Comparison of ENCODE assay signal across 17 cellular contexts in the genomic region with DNA sequence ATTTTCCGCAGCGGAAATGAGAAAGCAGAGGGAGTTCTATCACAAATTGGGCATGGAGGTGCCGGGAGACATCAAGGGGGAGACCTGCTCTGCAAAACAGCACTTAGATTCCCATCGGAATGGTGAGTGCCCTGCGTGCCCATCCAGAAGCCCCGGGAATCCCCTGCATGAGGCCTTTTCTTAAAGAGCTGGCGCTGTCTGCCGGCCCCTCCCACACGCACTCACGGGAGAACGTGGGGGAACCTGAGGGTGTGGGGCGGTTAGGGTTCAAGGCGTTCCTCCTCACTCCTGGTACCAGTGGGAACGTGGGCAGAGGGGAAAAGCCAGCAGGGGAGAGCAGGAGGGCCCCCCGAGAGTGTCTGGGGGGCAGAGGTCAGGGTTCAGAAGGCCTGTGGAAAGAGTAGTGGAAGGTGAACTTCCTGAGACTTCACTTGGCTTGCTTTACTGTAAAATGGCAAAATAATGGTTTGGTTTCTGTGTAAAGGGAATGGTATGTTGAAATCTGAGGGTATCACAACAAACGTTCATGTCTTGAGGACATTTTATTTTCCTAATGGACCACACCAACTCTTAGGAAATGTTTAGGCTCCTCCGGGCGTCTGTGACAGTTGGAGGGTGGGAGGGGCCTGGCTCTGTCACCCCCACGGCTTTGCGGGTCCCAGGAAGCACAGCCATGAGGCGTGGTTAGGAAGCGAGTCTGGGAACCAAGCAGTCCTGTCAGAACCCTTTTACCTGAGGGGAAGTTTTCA. TPM values are rescaled to one million over a fixed set of nuclear protein-coding genes. Genes with fewer than 3 reads are reported as not detected.
DNase-seq lines count a peak whose midpoint lies in the region; ATAC-seq and TF ChIP-seq lines count a peak whose summit lies in the region.
"Had no signal": no experiment of that assay in that cellular context is flagged by ENCODE, and none has a peak within 500 bp of the region (broad histone marks: within the 10 kb centered on the region; RNA-seq: fewer than 3 reads in every experiment).

No MANE protein-coding gene starts in this region.

- no peak overlapping the region for H3K4me3 ChIP-seq in fibroblast of mammary gland (ENCODE audit: control insufficient read depth, low read depth, low read length)
- H3K4me3 ChIP-seq in lower leg skin (ENCODE audit: low read depth, poor library complexity, severe bottlenecking): no peak overlapping the region
- H3K4me3 ChIP-seq: breast epithelium, psoas muscle, stomach, uterus had no signal

- no peak for TF ChIP-seq CTCF in fibroblast of mammary gland (conservative IDR thresholded peaks at IDR 0.05; ENCODE audit: control insufficient read depth, insufficient read depth, low read depth, low read length)
- no peak for TF ChIP-seq CTCF in lower leg skin (IDR thresholded peaks at IDR 0.05)

- H3K9me3 Mint-ChIP-seq in activated naive CD4-positive, alpha-beta T cell treated with anti-CD3 and anti-CD28 coated beads, Interleukin-2, amount 10 ng/mL, durations not matched to agents 7 days and 5 days: peaks cover 2% of the 10 kb centered on the region
- H3K9me3 Mint-ChIP-seq: naive B cell; T-helper 2 cell treated with Interferon-gamma antibody and Interleukin-4, amounts not matched to agents 5 μg/mL and 100 μg/mL, for 36 hours had no signal

- 73 to 75% methylated on average over 22 of the region's 22 CpGs for WGBS in lower leg skin, 2 donors

- H3K4me3 Mint-ChIP-seq in activated naive CD4-positive, alpha-beta T cell treated with anti-CD3 and anti-CD28 coated beads, Interleukin-2, amount 10 ng/mL, durations not matched to agents 7 days and 5 days: no peak overlapping the region
- H3K4me3 Mint-ChIP-seq: naive B cell; T-helper 2 cell treated with Interferon-gamma antibody and Interleukin-4, amounts not matched to agents 5 μg/mL and 100 μg/mL, for 36 hours had no signal

- H3K27me3 Mint-ChIP-seq in activated naive CD4-positive, alpha-beta T cell treated with anti-CD3 and anti-CD28 coated beads, Interleukin-2, amount 10 ng/mL, durations not matched to agents 7 days and 5 days: no peaks in the 10 kb centered on the region
- H3K27me3 Mint-ChIP-seq: naive B cell had no signal

- no peak for TF ChIP-seq POLR2A in lower leg skin (IDR thresholded peaks at IDR 0.05)

- DNase-seq in activated naive CD4-positive, alpha-beta T cell treated with anti-CD3 and anti-CD28 coated beads, Interleukin-2, amount 10 ng/mL, durations not matched to agents 7 days and 5 days: no peak
- no peak for DNase-seq in activated naive CD4-positive, alpha-beta T cell treated with Interleukin-2 at 50 U/mL for 16 hours
- peak; percentile 22 for DNase-seq in M059J (ENCODE audit: low read depth)
- peak; percentile 44 for DNase-seq in fibroblast of mammary gland (ENCODE audit: low read depth)
- DNase-seq in sciatic nerve (ENCODE audit: low spot score): no peak
- no peak for DNase-seq in NCI-H1048 (lab: John Stamatoyannopoulos, UW)
- no peak for DNase-seq in occipital lobe (lab: John Stamatoyannopoulos, UW)
- DNase-seq in lower leg skin (ENCODE audit: low spot score in 2 of 2): no peak
- DNase-seq: naive B cell, NCI-H1694, NCI-H446, SIG-M5, stomach, uterus had no signal

- H3K27ac Mint-ChIP-seq in activated naive CD4-positive, alpha-beta T cell treated with anti-CD3 and anti-CD28 coated beads, Interleukin-2, amount 10 ng/mL, durations not matched to agents 7 days and 5 days: peak overlapping the region; percentile 65
- H3K27ac Mint-ChIP-seq: T-helper 2 cell treated with Interferon-gamma antibody and Interleukin-4, amounts not matched to agents 5 μg/mL and 100 μg/mL, for 36 hours had no signal

- CTCF ChIA-PET in activated naive CD4-positive, alpha-beta T cell treated with anti-CD3 and anti-CD28 coated beads, Interleukin-2, amount 10 ng/mL, durations not matched to agents 7 days and 5 days (lab: Charles Lee): interaction anchor here (1.2 to 1.6 kb wide), 2 partner anchors 14 to 137 kb away, joined by 3 to 7 read pairs; no protein-coding TSS in a partner anchor

- intact Hi-C loops in sciatic nerve (cut with DNase I): no loop called here
- intact Hi-C loops in lower leg skin (cut with DNase I; ENCODE audit: low total_unique reads): no loop called here

- H3K36me3 Mint-ChIP-seq in activated naive CD4-positive, alpha-beta T cell treated with anti-CD3 and anti-CD28 coated beads, Interleukin-2, amount 10 ng/mL, durations not matched to agents 7 days and 5 days: peaks cover 19% of the 10 kb centered on the region

- H3K4me1 Mint-ChIP-seq in activated naive CD4-positive, alpha-beta T cell treated with anti-CD3 and anti-CD28 coated beads, Interleukin-2, amount 10 ng/mL, durations not matched to agents 7 days and 5 days: peaks cover 4% of the 10 kb centered on the region

- ATAC-seq in sciatic nerve: peak; percentile 44

RNA-seq across cellular contexts. Expression of a gene that starts 38.0 kb away (rescaled TPM):
- total RNA-seq in M059J (2014; rRNA removed; shearing (Covaris generic)): 25.3 and 33.3 TPM in 2 replicates
- 50.3 TPM for total RNA-seq in sciatic nerve
- total RNA-seq in occipital lobe: 82.7 TPM
- 100 to 1,000 TPM in 1 of 4 donors, 10 to 100 TPM in 3; 55.2 to 102 (median 72.3) TPM for total RNA-seq in lower leg skin

RNA-seq across cellular contexts. Expression of a gene that starts 54.7 kb away (rescaled TPM):
- not detected in 2 replicates for total RNA-seq in M059J (2014; rRNA removed; shearing (Covaris generic))
- total RNA-seq in sciatic nerve: 11.4 TPM
- total RNA-seq in occipital lobe: 0.62 TPM
- total RNA-seq in lower leg skin: 10 to 100 TPM; 16.8 to 33.8 (median 22.7) TPM

Comparison
In these comparisons a context has a peak if more than half of its experiments do, and no peak if none do; other contexts are left out.
1. DNase-seq: peak in M059J (single experiment) and fibroblast of mammary gland (single experiment); none in activated naive CD4-positive, alpha-beta T cell treated with anti-CD3 and anti-CD28 coated beads, Interleukin-2, amount 10 ng/mL, durations not matched to agents 7 days and 5 days (single experiment), activated naive CD4-positive, alpha-beta T cell treated with Interleukin-2 at 50 U/mL for 16 hours (single experiment), sciatic nerve (single experiment), NCI-H1048 (single experiment), occipital lobe (single experiment) and lower leg skin (0 of 2).